16 cellular contexts compared by ENCODE assay signal in the genomic region with DNA sequence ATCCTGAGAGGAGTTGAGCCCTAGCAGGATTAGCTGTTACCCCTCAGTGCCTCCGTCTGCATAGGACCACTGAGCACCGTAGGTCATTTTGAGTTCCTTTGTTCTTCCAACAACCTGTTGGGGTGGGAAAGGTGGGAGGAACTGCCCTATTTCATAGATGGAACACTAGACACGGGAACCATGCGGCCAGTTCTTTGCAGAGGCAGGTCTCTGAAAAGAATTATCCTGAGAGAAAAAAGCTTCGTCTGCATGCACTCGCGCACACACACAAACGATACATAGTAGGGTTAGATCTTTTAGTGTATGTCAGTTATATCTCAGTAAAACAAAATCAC. TPM values are rescaled to one million over a fixed set of nuclear protein-coding genes. Genes with fewer than 3 reads are reported as not detected.
DNase-seq lines count a peak whose midpoint lies in the region; TF ChIP-seq lines count a peak whose summit lies in the region.
"Had no signal": no experiment of that assay in that cellular context is flagged by ENCODE, and none has a peak within 500 bp of the region (broad histone marks: within the 10 kb centered on the region; RNA-seq: fewer than 3 reads in every experiment).

No MANE protein-coding gene starts in this region.

- H3K4me1 ChIP-seq in ascending aorta, result no peaks in the 10 kb centered on the region

- no peaks in the 10 kb centered on the region for H3K27me3 Mint-ChIP-seq in T-helper 1 cell treated with Interleukin-12 subunit alpha and Interleukin-12 subunit beta and Interleukin-4 antibody, amounts not matched to agents 30 μg/mL and 1 μg/mL, for 36 hours (ENCODE audit: low read depth)
- H3K27me3 Mint-ChIP-seq in brain, result no peaks in the 10 kb centered on the region

- intact Hi-C loops in ascending aorta (cut with DNase I), result no loop called here

- H3K4me3 Mint-ChIP-seq in T-helper 1 cell treated with Interleukin-12 subunit alpha and Interleukin-12 subunit beta and Interleukin-4 antibody, amounts not matched to agents 30 μg/mL and 1 μg/mL, for 36 hours, result no peak overlapping the region
- no peak overlapping the region for H3K4me3 Mint-ChIP-seq in brain
- H3K4me3 Mint-ChIP-seq: H9 had no signal

- H3K36me3 Mint-ChIP-seq in T-helper 1 cell treated with Interleukin-12 subunit alpha and Interleukin-12 subunit beta and Interleukin-4 antibody, amounts not matched to agents 30 μg/mL and 1 μg/mL, for 36 hours (ENCODE audit: low read depth), result peaks cover 76% of the 10 kb centered on the region
- peaks cover 92% of the 10 kb centered on the region for H3K36me3 Mint-ChIP-seq in brain

- peaks cover 5 to 17% of the 10 kb centered on the region in 2 donors for H3K9me3 ChIP-seq in ascending aorta

- H3K4me1 Mint-ChIP-seq in T-helper 1 cell treated with Interleukin-12 subunit alpha and Interleukin-12 subunit beta and Interleukin-4 antibody, amounts not matched to agents 30 μg/mL and 1 μg/mL, for 36 hours (ENCODE audit: low read depth), result peaks cover 28% of the 10 kb centered on the region
- H3K4me1 Mint-ChIP-seq in brain, result no peaks in the 10 kb centered on the region
- H3K4me1 Mint-ChIP-seq: H9 had no signal

- TF ChIP-seq CTCF in brain (conservative IDR thresholded peaks at IDR 0.05), result no peak
- no peak for TF ChIP-seq CTCF in ascending aorta (IDR thresholded peaks at IDR 0.05)

- DNase-seq in T-helper 1 cell (no peak), left kidney (ENCODE audit: low read depth, low spot score) (peak; percentile 81), substantia nigra (lab: John Stamatoyannopoulos, UW) (no peak), COR-L47 (lab: John Stamatoyannopoulos, UW) (no peak), OCI-M2 (lab: John Stamatoyannopoulos, UW; ENCODE audit: unreplicated experiment) (no peak), ascending aorta (ENCODE audit: low spot score in 2 of 2) (no peak)
- DNase-seq: 8988T, DMS53, NCI-H1092, NCI-H69, PC-3 had no signal

- H3K27ac Mint-ChIP-seq in T-helper 1 cell treated with Interleukin-12 subunit alpha and Interleukin-12 subunit beta and Interleukin-4 antibody, amounts not matched to agents 30 μg/mL and 1 μg/mL, for 36 hours, result peak overlapping the region; percentile 32
- peak overlapping the region in 3 of 5 experiments; percentile 3 to 85 (median 23) for H3K27ac Mint-ChIP-seq in brain

- H3K9me3 Mint-ChIP-seq in T-helper 1 cell treated with Interleukin-12 subunit alpha and Interleukin-12 subunit beta and Interleukin-4 antibody, amounts not matched to agents 30 μg/mL and 1 μg/mL, for 36 hours, result peaks cover 21% of the 10 kb centered on the region
- peaks cover 8 to 25% (median 19%) of the 10 kb centered on the region in 5 experiments for H3K9me3 Mint-ChIP-seq in brain

- H3K36me3 ChIP-seq in ascending aorta, result peaks cover 59 to 80% of the 10 kb centered on the region in 2 donors

- no peaks in the 10 kb centered on the region for H3K27me3 ChIP-seq in ascending aorta
- H3K27me3 ChIP-seq: BLaER1 treated with 17β-estradiol and CSF1 and Interleukin-3, amounts not matched to agents 10 nM and 100 nM had no signal

- H3K4me3 ChIP-seq in ascending aorta, result no peak overlapping the region
- H3K4me3 ChIP-seq: BLaER1 treated with 17β-estradiol and CSF1 and Interleukin-3, amounts not matched to agents 10 nM and 100 nM had no signal

- peak overlapping the region; percentile 58 for H3K27ac ChIP-seq in substantia nigra (ENCODE audit: low read depth, low read length, poor library complexity, severe bottlenecking)
- H3K27ac ChIP-seq in ascending aorta, result no peak overlapping the region
- H3K27ac ChIP-seq: BLaER1 treated with 17β-estradiol and CSF1 and Interleukin-3, amounts not matched to agents 10 nM and 100 nM; KMS-11 had no signal

RNA-seq across cellular contexts. Expression of gene TRAFD1, which starts 28.5 kb away (rescaled TPM):
- 48.9 TPM for polyA plus RNA-seq in brain (ENCODE audit: insufficient read depth, low read depth, low replicate concordance)
- total RNA-seq in ascending aorta, result 9.3 TPM

RNA-seq across cellular contexts. Expression of gene NAA25, which starts 45.3 kb away (rescaled TPM):
- polyA plus RNA-seq in brain (ENCODE audit: insufficient read depth, low read depth, low replicate concordance), result 3.0 TPM
- 1.9 TPM for total RNA-seq in ascending aorta
